8 cellular contexts compared by ENCODE assay signal in genomic region chr12:49331360-49332222, GRCh38. TPM values are rescaled to one million over a fixed set of nuclear protein-coding genes. Genes with fewer than 3 reads are reported as not detected.
DNase-seq lines count a peak whose midpoint lies in the region; ATAC-seq and TF ChIP-seq lines count a peak whose summit lies in the region.

No MANE protein-coding gene starts in this region.

- H3K9me3 ChIP-seq in PC-3 (ENCODE audit: low read length) (no peaks in the 10 kb centered on the region), endodermal cell (ENCODE audit: control insufficient read depth, low read length) (no peaks in the 10 kb centered on the region), aorta (ENCODE audit: control insufficient read depth, low read length) (no peaks in the 10 kb centered on the region)

- peaks cover 14% of the 10 kb centered on the region for H3K36me3 ChIP-seq in PC-3 (ENCODE audit: low read depth, low read length)
- peaks cover 40% of the 10 kb centered on the region for H3K36me3 ChIP-seq in endodermal cell (ENCODE audit: control insufficient read depth, insufficient read depth, low read length)
- H3K36me3 ChIP-seq in aorta (ENCODE audit: control insufficient read depth in 1 of 2, insufficient read depth in 2 of 2, low read length in 1 of 2) = no peaks in the 10 kb centered on the region

- H3K4me3 ChIP-seq in PC-3 (ENCODE audit: low read length) = no peak overlapping the region
- H3K4me3 ChIP-seq in endodermal cell (ENCODE audit: low read length) = no peak overlapping the region
- no peak overlapping the region for H3K4me3 ChIP-seq in aorta (ENCODE audit: low read length in 2 of 2)

- POLR2A ChIA-PET in PC-3 (lab: Charles Lee; ENCODE audit: unreplicated experiment) = interaction anchor here (0.6 to 1.0 kb wide), 2 partner anchors 9 to 49 kb away, joined by 3 to 5 read pairs; partner anchors contain the start of gene TROAP

- H3K27ac Mint-ChIP-seq in endodermal cell = no peak overlapping the region

- peak; percentile 85 for TF ChIP-seq CTCF in AG09319 (IDR thresholded peaks at IDR 0.05; ENCODE audit: low read depth, low read length)
- TF ChIP-seq CTCF in GM13977 (IDR thresholded peaks at IDR 0.05; ENCODE audit: extremely low read depth, insufficient read depth, missing control alignments) = peak; percentile 77
- TF ChIP-seq CTCF in PC-3 (conservative IDR thresholded peaks at IDR 0.05; ENCODE audit: low read depth, low read length) = peak; percentile 88
- TF ChIP-seq CTCF in endodermal cell (conservative IDR thresholded peaks at IDR 0.05) = peak; percentile 83

- CTCF ChIA-PET in PC-3 (lab: Charles Lee) = interaction anchor here (0.6 to 2.0 kb wide), 14 partner anchors 9 to 284 kb away, joined by 3 to 23 read pairs (median 7); partner anchors contain the start of genes DNAJC22, SPATS2 and TROAP

- H4K20me1 ChIP-seq in PC-3 (ENCODE audit: low read length) = no peaks in the 10 kb centered on the region

- no peaks in the 10 kb centered on the region for H3K4me1 Mint-ChIP-seq in endodermal cell

- no peak overlapping the region for H3K4me2 ChIP-seq in PC-3 (ENCODE audit: low read length)

- no peaks in the 10 kb centered on the region for H3F3A ChIP-seq in PC-3 (ENCODE audit: low read length, unreplicated experiment)

- BruUV-seq in PC-3 (replicated peaks; lab: Mats Ljungman, UMichigan) = no TSS peak

- H3K27ac ChIP-seq in PC-3 (ENCODE audit: low read length) (no peak overlapping the region), endodermal cell (ENCODE audit: low read depth, low read length) (no peak overlapping the region), aorta (ENCODE audit: low read depth in 1 of 2, low read length in 2 of 2) (no peak overlapping the region)

- H3K27me3 Mint-ChIP-seq in endodermal cell (ENCODE audit: insufficient read depth) = peaks cover 39% of the 10 kb centered on the region

- no peaks in the 10 kb centered on the region for H3K27me3 ChIP-seq in PC-3 (ENCODE audit: low read length)
- H3K27me3 ChIP-seq in endodermal cell (ENCODE audit: control insufficient read depth, insufficient read depth, low read length, poor library complexity, severe bottlenecking) = peaks cover 55% of the 10 kb centered on the region
- H3K27me3 ChIP-seq in aorta (ENCODE audit: control insufficient read depth in 1 of 2, insufficient read depth in 2 of 2, low read length in 1 of 2) = no peaks in the 10 kb centered on the region

- DNase-seq in AG09319 (ENCODE audit: extremely low read depth, low read depth) (no peak), GM13977 (ENCODE audit: low spot score) (no peak), PC-3 (peak; percentile 66), endodermal cell (peak; percentile 92), mesenteric fat pad (ENCODE audit: low spot score) (peak; percentile 85), aorta (peak in 1 of 2 donors; percentile 87), COR-L47 (lab: John Stamatoyannopoulos, UW) (no peak), T1000 (lab: John Stamatoyannopoulos, UW) (no peak)

- ATAC-seq in PC-3 (peak; percentile 90), aorta (ENCODE audit: low FRiP score) (peak; percentile 84)

- no peaks in the 10 kb centered on the region for H3K4me1 ChIP-seq in PC-3 (ENCODE audit: insufficient read depth, low read length)
- H3K4me1 ChIP-seq in endodermal cell (ENCODE audit: control insufficient read depth, insufficient read depth, low read length) = no peaks in the 10 kb centered on the region
- no peaks in the 10 kb centered on the region for H3K4me1 ChIP-seq in aorta (ENCODE audit: control insufficient read depth in 1 of 2, insufficient read depth in 2 of 2, low read length in 2 of 2)

- no peak overlapping the region for H2AFZ ChIP-seq in PC-3 (ENCODE audit: low read length)

- H3K79me2 ChIP-seq in PC-3 (ENCODE audit: low read length) = no peaks in the 10 kb centered on the region

- no peaks in the 10 kb centered on the region for H3K9me2 ChIP-seq in PC-3 (replicated peaks; ENCODE audit: low read length)

- H3K9ac ChIP-seq in PC-3 (ENCODE audit: low read length) (no peak overlapping the region), endodermal cell (ENCODE audit: extremely low read depth, low read length, poor library complexity, severe bottlenecking) (no peak overlapping the region)

- WGBS in endodermal cell (ENCODE audit: insufficient coverage in 1 of 2, insufficient read length in 1 of 2), 2 experiments = 70 to 71% methylated on average over 7 to 11 of the region's 11 CpGs
- 48% methylated on average over 11 of the region's 11 CpGs for WGBS in aorta, 2 donors

- no peaks in the 10 kb centered on the region for H3K9me3 Mint-ChIP-seq in endodermal cell

- H3K36me3 Mint-ChIP-seq in endodermal cell (ENCODE audit: low read depth) = peaks cover 23% of the 10 kb centered on the region

- intact Hi-C loops in PC-3 (cut with micrococcal nuclease) (loop anchor here (1.0 kb wide), 2 partner anchors 183 to 222 kb away; no protein-coding TSS in a partner anchor), aorta (cut with DNase I) (loop anchor here in 1 of 2 donors (5.0 kb wide), 1 partner anchor 44 kb away; no protein-coding TSS in a partner anchor)

- H3K4me3 Mint-ChIP-seq in endodermal cell = no peak overlapping the region

- in situ Hi-C loops in GM13977 (cut with MboI; ENCODE audit: low pct_unique_long_range_greater_than_20kb, low sequenced_read_pairs, unreplicated experiment) = no loop called here

RNA-seq across cellular contexts. Expression of gene C1QL4, which starts 5.4 kb away (rescaled TPM):
- total RNA-seq in PC-3 (2014; rRNA removed) (5.3 and 6.9 TPM in 2 replicates), endodermal cell (under 1 TPM; 0.20 to 0.38 TPM), mesenteric fat pad (not detected), aorta (not detected)
- 31.0 TPM for polyA plus RNA-seq in endodermal cell (2013, experiment 1 of 2)
- polyA plus RNA-seq in endodermal cell (2013, experiment 2 of 2) = 38.9 TPM
- not detected for polyA plus RNA-seq in aorta

RNA-seq across cellular contexts. Expression of gene TROAP, which starts 8.5 kb away (rescaled TPM):
- total RNA-seq in PC-3 (2014; rRNA removed) (99.2 and 103 TPM in 2 replicates), endodermal cell (10 to 100 TPM; 60.5 to 87.4 TPM), mesenteric fat pad (not detected), aorta (1 to 10 TPM; 1.1 to 4.3 TPM)
- 89.3 TPM for polyA plus RNA-seq in endodermal cell (2013, experiment 1 of 2)
- polyA plus RNA-seq in endodermal cell (2013, experiment 2 of 2) = 86.0 TPM
- polyA plus RNA-seq in aorta = 1 to 10 TPM in 1 of 2 donors, under 1 TPM in 1; 0.10 to 1.8 TPM

RNA-seq across cellular contexts. Expression of gene DNAJC22, which starts 15.1 kb away (rescaled TPM):
- 12.9 and 16.8 TPM in 2 replicates for total RNA-seq in PC-3 (2014; rRNA removed)
- 1 to 10 TPM; 1.9 to 4.6 TPM for total RNA-seq in endodermal cell
- polyA plus RNA-seq in endodermal cell (2013, experiment 1 of 2) = 1.9 TPM
- 2.2 TPM for polyA plus RNA-seq in endodermal cell (2013, experiment 2 of 2)
- not detected for total RNA-seq in mesenteric fat pad
- total RNA-seq in aorta = under 1 TPM in 1 of 2 donors, not detected in 1; 0.24 TPM
- polyA plus RNA-seq in aorta = 1 to 10 TPM in 1 of 2 donors, under 1 TPM in 1; 0.50 to 1.2 TPM

RNA-seq across cellular contexts. Expression of gene SPATS2, which starts 35.7 kb away (rescaled TPM):
- 27.0 and 29.0 TPM in 2 replicates for total RNA-seq in PC-3 (2014; rRNA removed)
- total RNA-seq in endodermal cell = 10 to 100 TPM; 50.2 to 64.8 TPM
- 52.3 TPM for polyA plus RNA-seq in endodermal cell (2013, experiment 1 of 2)
- polyA plus RNA-seq in endodermal cell (2013, experiment 2 of 2) = 46.9 TPM
- total RNA-seq in mesenteric fat pad = 9.9 TPM
- total RNA-seq in aorta = 10 to 100 TPM; 19.3 to 29.8 TPM
- polyA plus RNA-seq in aorta = 10 to 100 TPM in 1 of 2 donors, 1 to 10 TPM in 1; 5.5 to 11.5 TPM

RNA-seq across cellular contexts. Expression of gene PRPH, which starts 36.6 kb away (rescaled TPM):
- total RNA-seq in PC-3 (2014; rRNA removed) = 0.15 TPM in 1 of 2 replicates, not detected in the other
- total RNA-seq in endodermal cell = under 1 TPM; 0.42 to 0.51 TPM
- 18.3 TPM for polyA plus RNA-seq in endodermal cell (2013, experiment 1 of 2)
- 16.8 TPM for polyA plus RNA-seq in endodermal cell (2013, experiment 2 of 2)
- total RNA-seq in mesenteric fat pad = 0.55 TPM
- total RNA-seq in aorta = 1 to 10 TPM in 1 of 2 donors, under 1 TPM in 1; 0.49 to 5.4 TPM
- polyA plus RNA-seq in aorta = 10 to 100 TPM in 1 of 2 donors, not detected in 1; 13.8 TPM

Comparison
In these comparisons a context has a peak if more than half of its experiments do, and no peak if none do; other contexts are left out.
1. DNase-seq: peak in PC-3 (single experiment), endodermal cell (single experiment) and mesenteric fat pad (single experiment); none in AG09319 (single experiment), GM13977 (single experiment), COR-L47 (single experiment) and T1000 (single experiment).
2. RNA of gene TROAP, which starts 8.5 kb away (total RNA-seq): 99.2 to 103 TPM in PC-3 and 60.5 to 87.4 TPM in endodermal cell; 1.1 to 4.3 TPM in aorta and not detected in mesenteric fat pad (single experiment); every median in the first group is over 10 times any median in the second.
3. Peak in every context shown above with its lines, with median percentiles within 50 percentile points of each other: CTCF ChIP-seq.